Comparison of ENCODE assay signal across 31 cellular contexts in genomic region chr15:42335074-42335473, GRCh38. TPM values are rescaled to one million over a fixed set of nuclear protein-coding genes. Genes with fewer than 3 reads are reported as not detected.
A peak's percentile ranks its signal among the peaks of the same experiment; 100 is the strongest.
DNase-seq lines count a peak whose midpoint lies in the region; ATAC-seq, FAIRE-seq and TF ChIP-seq lines count a peak whose summit lies in the region.
"Had no signal": no experiment of that assay in that cellular context is flagged by ENCODE, and none has a peak within 500 bp of the region (broad histone marks: within the 10 kb centered on the region; RNA-seq: fewer than 3 reads in every experiment).

No MANE protein-coding gene starts in this region.

- peak overlapping the region; percentile 19 for H3K4me3 ChIP-seq in adipocyte (ENCODE audit: low read length)
- H3K4me3 ChIP-seq in K562, result no peak overlapping the region
- H3K4me3 ChIP-seq: A549; BLaER1; BLaER1 treated with 17β-estradiol and CSF1 and Interleukin-3, amounts not matched to agents 10 nM and 100 nM had no signal

- H3K36me3 ChIP-seq in adipocyte (ENCODE audit: control insufficient read depth, insufficient read depth, low read length, severe bottlenecking) (peaks cover 13% of the 10 kb centered on the region), K562 (ENCODE audit: control insufficient read depth, insufficient read depth, low read length) (no peaks in the 10 kb centered on the region; the same call in 2 of the 3 replicates)
- H3K36me3 ChIP-seq: BE2C had no signal

- intact Hi-C loops in K562 (cut with micrococcal nuclease), result no loop called here

- no peak for TF ChIP-seq RAD21 in K562 (CRISPR knock-in tag; conservative IDR thresholded peaks at IDR 0.05 in 1 of 2, IDR thresholded peaks at IDR 0.05 in 1 of 2)

- CTCF ChIA-PET in K562 (lab: Yijun Ruan, JAX; ENCODE audit: low intra/inter-chr PET ratio) (no interaction called here), HEK293T (lab: Yijun Ruan, JAX) (no interaction called here)

- 5% methylated on average over 2 of the region's 2 CpGs for WGBS in K562 (ENCODE audit: insufficient coverage, low coverage, missing lambda C conversion rate)

- H3K9ac ChIP-seq in adipocyte (ENCODE audit: low read length) (no peak overlapping the region), K562 (ENCODE audit: insufficient read depth in 1 of 2, low read depth in 2 of 2, low read length in 2 of 2) (no peak overlapping the region)
- H3K9ac ChIP-seq: BLaER1; BLaER1 treated with 17β-estradiol and CSF1 and Interleukin-3, amounts not matched to agents 10 nM and 100 nM had no signal

- in situ Hi-C loops in K562 (cut with MboI), result no loop called here

- no TSS peak for BruUV-seq in K562 (replicated peaks; lab: Mats Ljungman, UMichigan)

- ATAC-seq in K562, result no peak
- ATAC-seq in stimulated activated naive CD8-positive, alpha-beta T cell treated with anti-CD3 and anti-CD28 coated beads, Interleukin-15, Interleukin-2, amounts not matched to agents 100 U/mL and 50 U/mL, for 24 hours, result no peak
- ATAC-seq: A549; CD8-positive, alpha-beta T cell had no signal

- H3K9me1 ChIP-seq in K562 (ENCODE audit: control insufficient read depth, insufficient read depth, low read length), result no peaks in the 10 kb centered on the region

- no peak for DNase-seq in adipocyte (ENCODE audit: low read depth)
- DNase-seq in K562 (ENCODE audit: extremely low read depth in 1 of 4, low spot score in 3 of 4), result no peak
- DNase-seq in stimulated activated naive CD8-positive, alpha-beta T cell treated with anti-CD3 and anti-CD28 coated beads, Interleukin-15, Interleukin-2, amounts not matched to agents 100 U/mL and 50 U/mL, for 24 hours, result no peak
- no peak for DNase-seq in HEK293T (ENCODE audit: extremely low spot score)
- DNase-seq: 8988T; ACHN; AML-193; BE2C; C1 segment of cervical spinal cord; Caco-2; Calu3; CD4-positive, alpha-beta memory T cell; CD4-positive, alpha-beta T cell; CD4-positive, CD25-positive, alpha-beta regulatory T cell; CD8-positive, alpha-beta memory T cell; CD8-positive, alpha-beta T cell; COR-L47; DMS 273 treated with DMSO at 0.1 percent for 48 hours; DMS153; DMS53; DMS79; DMS79 treated with DMSO at 0.1 percent for 48 hours; DND-41; EL had no signal

- H3K4me1 ChIP-seq in adipocyte (ENCODE audit: control insufficient read depth, insufficient read depth, low read length) (no peaks in the 10 kb centered on the region), K562 (replicated peaks in 1 of 2; ENCODE audit: control insufficient read depth in 2 of 2, insufficient read depth in 2 of 2, low read length in 2 of 2) (peaks cover 0 to 8% of the 10 kb centered on the region in 2 experiments; a peak in 2 of 5 replicates)
- H3K4me1 ChIP-seq: A549, BE2C, Caco-2 had no signal

- TF ChIP-seq EP300 in K562 (IDR thresholded peaks at IDR 0.05; ENCODE audit: low read length), result no peak

- POLR2A ChIA-PET in K562 (lab: Yijun Ruan, JAX), result interaction anchor here (0.8 to 1.3 kb wide), 2 partner anchors 10 to 51 kb away, joined by 3 read pairs; no protein-coding TSS in a partner anchor
- POLR2A ChIA-PET in HEK293T (lab: Yijun Ruan, JAX), result no interaction called here

- H3K27me3 ChIP-seq in adipocyte (replicated peaks; ENCODE audit: control insufficient read depth, insufficient read depth, low read length) (no peaks in the 10 kb centered on the region), K562 (ENCODE audit: control insufficient read depth in 2 of 2, insufficient read depth in 2 of 2, low read length in 2 of 2) (no peaks in the 10 kb centered on the region)
- H3K27me3 ChIP-seq: BE2C; BLaER1; BLaER1 treated with 17β-estradiol and CSF1 and Interleukin-3, amounts not matched to agents 10 nM and 100 nM had no signal

- no peak overlapping the region for H3K27ac ChIP-seq in K562 (ENCODE audit: extremely low read depth, low read depth, low read length)
- H3K27ac ChIP-seq: 22Rv1; A549; BLaER1; BLaER1 treated with 17β-estradiol and CSF1 and Interleukin-3, amounts not matched to agents 10 nM and 100 nM; C4-2B had no signal

- H3K9me3 ChIP-seq in adipocyte (ENCODE audit: control insufficient read depth, low read length) (peaks cover 10% of the 10 kb centered on the region), K562 (replicated peaks; ENCODE audit: control insufficient read depth, insufficient read depth, low read depth, low read length) (peaks cover 3% of the 10 kb centered on the region; the same call in 1 of the 2 replicates)

- no peaks in the 10 kb centered on the region for H3K79me2 ChIP-seq in K562 (ENCODE audit: control insufficient read depth, insufficient read depth, low read length)

- TF ChIP-seq POLR2A in K562 (conservative IDR thresholded peaks at IDR 0.05), result no peak

- no peak for TF ChIP-seq CTCF in K562 (IDR thresholded peaks at IDR 0.05 in 2 of 3, conservative IDR thresholded peaks at IDR 0.05 in 1 of 3; ENCODE audit: insufficient read depth in 2 of 3, low read depth in 1 of 3, low read length in 3 of 3)

- no peaks in the 10 kb centered on the region for H4K20me1 ChIP-seq in K562 (replicated peaks; ENCODE audit: control insufficient read depth, insufficient read depth, low read length)
- H4K20me1 ChIP-seq: BLaER1; BLaER1 treated with 17β-estradiol and CSF1 and Interleukin-3, amounts not matched to agents 10 nM and 100 nM had no signal

- no peak for FAIRE-seq in K562 (lab: Jason Lieb, UNC)
- FAIRE-seq: A549, D721Med had no signal

- H2AFZ ChIP-seq in K562 (ENCODE audit: low read depth, low read length), result no peak overlapping the region

- no peak overlapping the region for H3K4me2 ChIP-seq in K562 (ENCODE audit: insufficient read depth, low read length)
- H3K4me2 ChIP-seq: A549; BLaER1; BLaER1 treated with 17β-estradiol and CSF1 and Interleukin-3, amounts not matched to agents 10 nM and 100 nM had no signal

TF ChIP-seq in K562, 482 proteins besides CTCF, POLR2A, EP300 and RAD21:
- no peak for TF ChIP-seq ESRRA (IDR thresholded peaks at IDR 0.05; ENCODE audit: borderline replicate concordance, low read depth)
- no peak for TF ChIP-seq MXI1 (IDR thresholded peaks at IDR 0.05; ENCODE audit: low read depth, low read length)
- TF ChIP-seq ZNF324 (CRISPR knock-in tag; IDR thresholded peaks at IDR 0.05), result peak; percentile 91

TF ChIP-seq in HEK293T, 16 proteins besides CTCF, POLR2A, EP300 and RAD21:
- no peak for TF ChIP-seq NFRKB (IDR thresholded peaks at IDR 0.05)
- TF ChIP-seq ARNT (IDR thresholded peaks at IDR 0.05), result no peak
- TF ChIP-seq HDGF (IDR thresholded peaks at IDR 0.05; ENCODE audit: borderline replicate concordance), result no peak
- TF ChIP-seq FOXK2 (IDR thresholded peaks at IDR 0.05), result no peak
- no peak for TF ChIP-seq FOXM1 (IDR thresholded peaks at IDR 0.05; ENCODE audit: borderline replicate concordance)
- TF ChIP-seq L3MBTL2 (conservative IDR thresholded peaks at IDR 0.05), result no peak
- no peak for TF ChIP-seq SP1 (IDR thresholded peaks at IDR 0.05)
- TF ChIP-seq CTBP1 (IDR thresholded peaks at IDR 0.05; ENCODE audit: borderline replicate concordance), result no peak
- TF ChIP-seq PKNOX1 (IDR thresholded peaks at IDR 0.05), result no peak
- TF ChIP-seq ZNF384 (IDR thresholded peaks at IDR 0.05), result no peak
- no peak for TF ChIP-seq ELF4 (IDR thresholded peaks at IDR 0.05)
- no peak for TF ChIP-seq SUZ12 (IDR thresholded peaks at IDR 0.05)
- no peak for TF ChIP-seq LEF1 (IDR thresholded peaks at IDR 0.05; ENCODE audit: borderline replicate concordance)
- TF ChIP-seq BHLHE40 (IDR thresholded peaks at IDR 0.05; ENCODE audit: borderline replicate concordance), result no peak
- no peak for TF ChIP-seq FOXA1 (IDR thresholded peaks at IDR 0.05)
- no peak for TF ChIP-seq TARDBP (IDR thresholded peaks at IDR 0.05)

RNA-seq across cellular contexts. Expression of gene CAPN3, which starts 24.2 kb away (rescaled TPM):
- 1.1 and 2.1 TPM in 2 replicates for total RNA-seq in K562 (2011; cell fraction: chromatin; rRNA removed; ENCODE audit: low replicate concordance)
- total RNA-seq in K562 (2011; cell fraction: nucleolus; rRNA removed), result 0.39 and 0.67 TPM in 2 replicates
- total RNA-seq in K562 (2011; cell fraction: nucleoplasm; rRNA removed), result 0.88 and 0.92 TPM in 2 replicates
- total RNA-seq in K562 (2014; rRNA removed), result 0.18 TPM in 1 of 2 replicates, not detected in the other
- total RNA-seq in K562 (2014; rRNA removed; fragmentation: Illumina TruSeq; extraction: Trizol), result 0.35 TPM in 1 of 2 replicates, not detected in the other
- total RNA-seq in K562 (2015; rRNA removed; fragmentation: Illumina TruSeq; extraction: Trizol), result 0.25 and 0.41 TPM in 2 replicates
- 0.33 TPM in 1 of 2 replicates, not detected in the other for total RNA-seq in K562 (2021)
- 0.07 and 0.39 TPM in 2 replicates for polyA plus RNA-seq in K562 (2011; rRNA removed)
- 0.28 and 0.72 TPM in 2 replicates for polyA plus RNA-seq in K562 (2011; cell fraction: cytosol; rRNA removed)
- polyA plus RNA-seq in K562 (2011; cell fraction: nucleus; rRNA removed), result 0.92 and 2.7 TPM in 2 replicates
- 0.21 and 1.1 TPM in 2 replicates for polyA plus RNA-seq in K562 (2012)
- 0.22 and 0.34 TPM in 2 replicates for polyA plus RNA-seq in K562 (2014; fragmentation: Illumina TruSeq; extraction: Trizol)
- under 1 TPM in 1 of 2 experiments, not detected in 1; 0.20 TPM for polyA plus RNA-seq in K562 (2014; fragmentation: Nextera tagmentation; extraction: Ambion mirVana)
- polyA plus RNA-seq in K562 (2014; rRNA removed), result 0.03 and 0.04 TPM in 2 replicates
- 0.24 TPM in 1 of 2 replicates, not detected in the other for polyA minus RNA-seq in K562 (2011; rRNA and poly(A)+ RNA removed)
- not detected in 2 replicates for polyA minus RNA-seq in K562 (2011; cell fraction: cytosol; rRNA and poly(A)+ RNA removed)
- polyA minus RNA-seq in K562 (2011; cell fraction: nucleus; rRNA and poly(A)+ RNA removed), result 0.33 TPM in 1 of 2 replicates, not detected in the other
- total RNA-seq: A172 had no signal
